1 cellular context compared by ENCODE assay signal in genomic region chr11:70509476-70509875, GRCh38.
TF ChIP-seq lines count a peak whose summit lies in the region.

No MANE protein-coding gene starts in this region.

TF ChIP-seq in GM23338, 12 proteins besides CTCF, POLR2A, EP300 and RAD21 (continued from another document):
- no peak for TF ChIP-seq REST (IDR thresholded peaks at IDR 0.05; ENCODE audit: unreplicated experiment)
- TF ChIP-seq ETS1 (IDR thresholded peaks at IDR 0.05), result no peak
- no peak for TF ChIP-seq JUNB (IDR thresholded peaks at IDR 0.05; ENCODE audit: unreplicated experiment)
- no peak for TF ChIP-seq EZH2phosphoT487 (IDR thresholded peaks at IDR 0.05; ENCODE audit: unreplicated experiment)
- no peak for TF ChIP-seq POLR2AphosphoS5 (IDR thresholded peaks at IDR 0.05; ENCODE audit: low read depth)
- TF ChIP-seq ZNF114 (CRISPR knock-in tag; IDR thresholded peaks at IDR 0.05), result no peak
- no peak for TF ChIP-seq CREB1 (CRISPR knock-in tag; IDR thresholded peaks at IDR 0.05; ENCODE audit: low read depth)
- no peak for TF ChIP-seq ZNF331 (CRISPR knock-in tag; IDR thresholded peaks at IDR 0.05; ENCODE audit: low read depth)
- no peak for TF ChIP-seq EZH2 (IDR thresholded peaks at IDR 0.05; ENCODE audit: low read depth, unreplicated experiment)
- TF ChIP-seq NANOG (IDR thresholded peaks at IDR 0.05; ENCODE audit: borderline replicate concordance), result no peak
